2 cellular contexts compared by ENCODE assay signal in genomic region chr2:150462772-150463171, GRCh38.
TF ChIP-seq lines count a peak whose summit lies in the region.

No MANE protein-coding gene starts in this region.

TF ChIP-seq in IMR-90, 13 proteins besides CTCF, POLR2A, EP300 and RAD21:
- TF ChIP-seq USF2 (IDR thresholded peaks at IDR 0.05; ENCODE audit: low read depth, low read length) (no peak), CEBPB (IDR thresholded peaks at IDR 0.05; ENCODE audit: low read depth, low read length) (peak; percentile 49)

TF ChIP-seq in K562, 482 proteins besides CTCF, POLR2A, EP300 and RAD21:
- TF ChIP-seq TFAP4 (CRISPR knock-in tag; IDR thresholded peaks at IDR 0.05; ENCODE audit: borderline replicate concordance) = no peak
- 0 out of 2 replicates have a peak, but pooled peaks have one; percentile 8 for TF ChIP-seq CEBPB (tag; IDR thresholded peaks at IDR 0.05)
